27 cellular contexts compared by ENCODE assay signal in genomic region chr7:40640566-40640965, GRCh38.
"Had no signal": no experiment of that assay in that cellular context is flagged by ENCODE, and none has a peak within 500 bp of the region (broad histone marks: within the 10 kb centered on the region; RNA-seq: fewer than 3 reads in every experiment).

No MANE protein-coding gene starts in this region.

- H3K36me3 ChIP-seq: suprapubic skin, tibial artery had no signal

- H3K9me3 ChIP-seq: suprapubic skin, tibial artery had no signal

- H3K27ac Mint-ChIP-seq: activated CD4-positive, alpha-beta memory T cell treated with anti-CD3 and anti-CD28 coated beads, Interleukin-2, amount 10 ng/mL, durations not matched to agents 7 days and 5 days; activated CD4-positive, alpha-beta T cell treated with anti-CD3 and anti-CD28 coated beads, Interleukin-2, amount 10 ng/mL, durations not matched to agents 7 days and 5 days; activated T-cell treated with anti-CD3 and anti-CD28 coated beads, Interleukin-2, amount 50 U/mL, for 24 hours; naive B cell; WTC11 had no signal

- ATAC-seq: left cardiac atrium, left ventricle myocardium superior, right cardiac atrium, WTC11 had no signal

- H3K4me3 Mint-ChIP-seq: activated CD4-positive, alpha-beta memory T cell treated with anti-CD3 and anti-CD28 coated beads, Interleukin-2, amount 10 ng/mL, durations not matched to agents 7 days and 5 days; activated CD4-positive, alpha-beta T cell treated with anti-CD3 and anti-CD28 coated beads, Interleukin-2, amount 10 ng/mL, durations not matched to agents 7 days and 5 days; activated T-cell treated with anti-CD3 and anti-CD28 coated beads, Interleukin-2, amount 50 U/mL, for 24 hours; naive B cell; WTC11 had no signal

- H3K9ac ChIP-seq: parathyroid adenoma had no signal

- H3K9me3 Mint-ChIP-seq: activated CD4-positive, alpha-beta memory T cell treated with anti-CD3 and anti-CD28 coated beads, Interleukin-2, amount 10 ng/mL, durations not matched to agents 7 days and 5 days; activated CD4-positive, alpha-beta T cell treated with anti-CD3 and anti-CD28 coated beads, Interleukin-2, amount 10 ng/mL, durations not matched to agents 7 days and 5 days; activated T-cell treated with anti-CD3 and anti-CD28 coated beads, Interleukin-2, amount 50 U/mL, for 24 hours; naive B cell; WTC11 had no signal

- H3K4me1 Mint-ChIP-seq: activated CD4-positive, alpha-beta memory T cell treated with anti-CD3 and anti-CD28 coated beads, Interleukin-2, amount 10 ng/mL, durations not matched to agents 7 days and 5 days; naive B cell had no signal

- H3K27me3 ChIP-seq: dorsolateral prefrontal cortex, suprapubic skin, tibial artery had no signal

- DNase-seq: activated CD4-positive, alpha-beta memory T cell treated with anti-CD3 and anti-CD28 coated beads, Interleukin-2, amount 10 ng/mL, durations not matched to agents 7 days and 5 days; activated CD4-positive, alpha-beta T cell treated with anti-CD3 and anti-CD28 coated beads for 1 hour; activated CD4-positive, alpha-beta T cell treated with anti-CD3 and anti-CD28 coated beads, Interleukin-2, amount 10 ng/mL, durations not matched to agents 7 days and 5 days; activated CD8-positive, alpha-beta memory T cell treated with anti-CD3 and anti-CD28 coated beads, Interleukin-2, amount 50 U/mL, for 48 hours; activated gamma-delta T cell; activated naive CD4-positive, alpha-beta T cell treated with anti-CD3 and anti-CD28 coated beads, Interleukin-2, amount 50 U/mL, for 16 hours; activated T-cell treated with anti-CD3 and anti-CD28 coated beads, Interleukin-2, amount 50 U/mL, for 24 hours; amniotic stem cell; cerebellar nuclear complex; dorsolateral prefrontal cortex; effector memory CD4-positive, alpha-beta T cell; erythroblast; foreskin melanocyte; left cardiac atrium; left ventricle myocardium superior; naive B cell; nucleus accumbens; right cardiac atrium; stimulated activated CD4-positive, alpha-beta T cell treated with anti-CD3 and anti-CD28 coated beads, Interleukin-15, amount 100 ng/mL, for 24 hours; stimulated activated CD4-positive, alpha-beta T cell treated with anti-CD3 and anti-CD28 coated beads, Interleukin-2, amount 100 ng/mL, for 24 hours; stimulated activated naive CD4-positive, alpha-beta T cell; T-helper 2 cell; tibial artery had no signal

- H3K4me1 ChIP-seq: parathyroid adenoma, suprapubic skin had no signal

- H2AFZ ChIP-seq: parathyroid adenoma had no signal

- H3K4me3 ChIP-seq: coronary artery, dorsolateral prefrontal cortex, suprapubic skin, tibial artery had no signal

- H3K79me2 ChIP-seq: parathyroid adenoma had no signal

- H3K27me3 Mint-ChIP-seq: activated CD4-positive, alpha-beta memory T cell treated with anti-CD3 and anti-CD28 coated beads, Interleukin-2, amount 10 ng/mL, durations not matched to agents 7 days and 5 days; activated T-cell treated with anti-CD3 and anti-CD28 coated beads, Interleukin-2, amount 50 U/mL, for 24 hours had no signal

- H3K27ac ChIP-seq: coronary artery, dorsolateral prefrontal cortex, parathyroid adenoma, suprapubic skin, tibial artery had no signal

- H3K36me3 Mint-ChIP-seq: naive B cell, WTC11 had no signal
